1 cellular context compared by ENCODE assay signal in genomic region chr5:137142371-137143243, GRCh38.
A peak's percentile ranks its signal among the peaks of the same experiment; 100 is the strongest.
TF ChIP-seq lines count a peak whose summit lies in the region.

No MANE protein-coding gene starts in this region.

TF ChIP-seq in GM12878, 131 proteins besides CTCF, POLR2A, EP300 and RAD21 (continued from another document):
- TF ChIP-seq GABPA (IDR thresholded peaks at IDR 0.05; ENCODE audit: low read depth) = no peak
- peak; percentile 41; the same call in 1 of the 2 replicates for TF ChIP-seq MTA2 (IDR thresholded peaks at IDR 0.05; ENCODE audit: low read depth)
- TF ChIP-seq ZBED1 (IDR thresholded peaks at IDR 0.05; ENCODE audit: borderline replicate concordance) = no peak
- no peak for TF ChIP-seq ZNF207 (IDR thresholded peaks at IDR 0.05; ENCODE audit: borderline replicate concordance)
- TF ChIP-seq SUZ12 (IDR thresholded peaks at IDR 0.05; ENCODE audit: unreplicated experiment) = no peak
- TF ChIP-seq PAX5 (IDR thresholded peaks at IDR 0.05; ENCODE audit: borderline replicate concordance, low read depth, low read length) = no peak
- no peak for TF ChIP-seq CBX3 (IDR thresholded peaks at IDR 0.05; ENCODE audit: borderline replicate concordance, low read depth)
- TF ChIP-seq, protein P1, sequence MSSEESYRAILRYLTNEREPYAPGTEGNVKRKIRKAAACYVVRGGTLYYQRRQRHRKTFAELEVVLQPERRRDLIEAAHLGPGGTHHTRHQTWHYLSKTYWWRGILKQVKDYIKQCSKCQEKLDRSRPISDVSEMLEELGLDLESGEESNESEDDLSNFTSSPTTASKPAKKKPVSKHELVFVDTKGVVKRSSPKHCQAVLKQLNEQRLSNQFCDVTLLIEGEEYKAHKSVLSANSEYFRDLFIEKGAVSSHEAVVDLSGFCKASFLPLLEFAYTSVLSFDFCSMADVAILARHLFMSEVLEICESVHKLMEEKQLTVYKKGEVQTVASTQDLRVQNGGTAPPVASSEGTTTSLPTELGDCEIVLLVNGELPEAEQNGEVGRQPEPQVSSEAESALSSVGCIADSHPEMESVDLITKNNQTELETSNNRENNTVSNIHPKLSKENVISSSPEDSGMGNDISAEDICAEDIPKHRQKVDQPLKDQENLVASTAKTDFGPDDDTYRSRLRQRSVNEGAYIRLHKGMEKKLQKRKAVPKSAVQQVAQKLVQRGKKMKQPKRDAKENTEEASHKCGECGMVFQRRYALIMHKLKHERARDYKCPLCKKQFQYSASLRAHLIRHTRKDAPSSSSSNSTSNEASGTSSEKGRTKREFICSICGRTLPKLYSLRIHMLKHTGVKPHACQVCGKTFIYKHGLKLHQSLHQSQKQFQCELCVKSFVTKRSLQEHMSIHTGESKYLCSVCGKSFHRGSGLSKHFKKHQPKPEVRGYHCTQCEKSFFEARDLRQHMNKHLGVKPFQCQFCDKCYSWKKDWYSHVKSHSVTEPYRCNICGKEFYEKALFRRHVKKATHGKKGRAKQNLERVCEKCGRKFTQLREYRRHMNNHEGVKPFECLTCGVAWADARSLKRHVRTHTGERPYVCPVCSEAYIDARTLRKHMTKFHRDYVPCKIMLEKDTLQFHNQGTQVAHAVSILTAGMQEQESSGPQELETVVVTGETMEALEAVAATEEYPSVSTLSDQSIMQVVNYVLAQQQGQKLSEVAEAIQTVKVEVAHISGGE (CRISPR knock-in tag; IDR thresholded peaks at IDR 0.05) = no peak
- no peak for TF ChIP-seq CBX5 (IDR thresholded peaks at IDR 0.05; ENCODE audit: low read depth)
- TF ChIP-seq ASH2L (IDR thresholded peaks at IDR 0.05; ENCODE audit: borderline replicate concordance, low read depth) = no peak
- no peak for TF ChIP-seq MEF2A (IDR thresholded peaks at IDR 0.05; ENCODE audit: insufficient read depth, low read depth, low read length)
- no peak for TF ChIP-seq YBX1 (IDR thresholded peaks at IDR 0.05)
- TF ChIP-seq PAX8 (IDR thresholded peaks at IDR 0.05) = no peak
